1 cellular context compared by ENCODE assay signal in genomic region chr10:87864497-87865059, GRCh38.
A peak's percentile ranks its signal among the peaks of the same experiment; 100 is the strongest.
TF ChIP-seq lines count a peak whose summit lies in the region.

No MANE protein-coding gene starts in this region.

TF ChIP-seq in GM12878, 131 proteins besides CTCF, POLR2A, EP300 and RAD21 (continued from another document):
- TF ChIP-seq CEBPZ (IDR thresholded peaks at IDR 0.05; ENCODE audit: low read depth, low read length) (no peak), MLLT1 (IDR thresholded peaks at IDR 0.05) (peak; percentile 84; the same call in 1 of the 2 replicates), RUNX3 (IDR thresholded peaks at IDR 0.05; ENCODE audit: low read length) (no peak), PML (IDR thresholded peaks at IDR 0.05; ENCODE audit: low read length) (0 out of 2 replicates have a peak, but pooled peaks have one; percentile 24), SMAD1 (IDR thresholded peaks at IDR 0.05; ENCODE audit: low read depth, partially characterized antibody) (no peak), CREB1 (IDR thresholded peaks at IDR 0.05; ENCODE audit: low read depth) (no peak), RAD51 (IDR thresholded peaks at IDR 0.05) (no peak), CBX3 (IDR thresholded peaks at IDR 0.05; ENCODE audit: borderline replicate concordance, low read depth) (no peak), PAX8 (IDR thresholded peaks at IDR 0.05) (no peak), FOXM1 (IDR thresholded peaks at IDR 0.05; ENCODE audit: low read depth, low read length) (0 out of 2 replicates have a peak, but pooled peaks have one; percentile 12), MTA3 (IDR thresholded peaks at IDR 0.05; ENCODE audit: borderline replicate concordance, low read length) (no peak), ASH2L (IDR thresholded peaks at IDR 0.05; ENCODE audit: borderline replicate concordance, low read depth) (no peak), ZNF24 (IDR thresholded peaks at IDR 0.05) (no peak), ATF2 (IDR thresholded peaks at IDR 0.05; ENCODE audit: low read length) (0 out of 2 replicates have a peak, but pooled peaks have one; percentile 15), MXI1 (IDR thresholded peaks at IDR 0.05; ENCODE audit: low read depth, low read length) (no peak; the same call in 1 of the 2 replicates), NBN (IDR thresholded peaks at IDR 0.05) (0 out of 2 replicates have a peak, but pooled peaks have one; percentile 29), CHD4 (IDR thresholded peaks at IDR 0.05) (no peak), PKNOX1 (IDR thresholded peaks at IDR 0.05) (peak; percentile 67; the same call in 1 of the 2 replicates), EGR1 (IDR thresholded peaks at IDR 0.05; ENCODE audit: borderline replicate concordance in 1 of 2, low read depth in 2 of 2, low read length in 2 of 2) (no peak), NRF1 (conservative IDR thresholded peaks at IDR 0.05; ENCODE audit: low read depth, low read length) (no peak), ZNF622 (IDR thresholded peaks at IDR 0.05) (no peak), MAX (IDR thresholded peaks at IDR 0.05; ENCODE audit: low read depth, low read length) (no peak), CREM (IDR thresholded peaks at IDR 0.05; ENCODE audit: low read depth) (no peak), SPI1 (IDR thresholded peaks at IDR 0.05; ENCODE audit: borderline replicate concordance, insufficient read depth, low read depth, low read length) (no peak)
